Comparison of ENCODE assay signal across 22 cellular contexts in the genomic region with DNA sequence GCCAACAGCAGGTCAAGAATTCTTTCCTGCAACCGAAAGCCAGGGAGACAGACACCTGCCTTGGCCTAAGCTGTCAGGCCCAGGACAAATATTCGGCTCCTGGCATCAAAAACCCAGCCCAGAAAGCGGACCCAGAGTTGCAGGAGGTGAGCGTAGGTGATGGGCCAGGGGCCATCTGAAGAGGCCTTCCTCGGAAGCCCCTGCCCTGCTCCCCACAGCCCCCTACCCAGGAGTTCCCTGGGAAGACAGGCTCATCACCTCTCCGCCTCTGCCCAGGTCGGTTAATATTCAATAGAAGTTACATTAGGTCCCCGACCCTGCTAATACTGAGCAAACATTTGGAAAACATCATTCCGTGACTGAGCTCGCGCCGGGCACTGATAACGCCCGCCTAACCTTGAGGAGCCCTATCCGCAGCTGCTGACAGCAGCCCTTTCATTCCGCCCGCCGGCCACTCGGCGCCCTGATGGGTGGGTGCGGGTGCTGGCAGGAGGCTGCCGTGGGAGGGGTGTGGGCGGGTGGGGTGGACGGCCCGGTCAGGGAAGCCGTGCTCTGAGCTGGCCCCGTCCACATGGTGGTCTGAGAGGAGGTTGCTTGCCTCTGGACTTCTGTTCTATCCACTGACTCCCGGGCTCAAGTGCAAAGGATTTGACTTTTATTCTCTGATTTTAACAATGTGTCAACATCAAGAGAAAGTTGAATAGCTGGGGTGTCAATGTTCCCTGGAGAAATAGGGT. TPM values are rescaled to one million over a fixed set of nuclear protein-coding genes. Genes with fewer than 3 reads are reported as not detected.
"Had no signal": no experiment of that assay in that cellular context is flagged by ENCODE, and none has a peak within 500 bp of the region (broad histone marks: within the 10 kb centered on the region; RNA-seq: fewer than 3 reads in every experiment).

No MANE protein-coding gene starts in this region.

- H3K27ac ChIP-seq: cardiac muscle cell, esophagus muscularis mucosa, psoas muscle, skin epidermis, testis, upper lobe of right lung had no signal

- ATAC-seq: activated CD4-positive, alpha-beta T cell treated with anti-CD3 and anti-CD28 coated beads for 36 hours; psoas muscle; right cardiac atrium; stimulated activated effector memory CD8-positive, alpha-beta T cell treated with anti-CD3 and anti-CD28 coated beads, Interleukin-12 subunit alpha, Interleukin-12 subunit beta, amount 100 ng/mL, for 72 hours; upper lobe of right lung had no signal

- H3K27me3 ChIP-seq: cardiac muscle cell, testis had no signal

- H3K9me3 ChIP-seq: esophagus muscularis mucosa, psoas muscle, testis, upper lobe of right lung had no signal

- H3K4me3 ChIP-seq: cardiac muscle cell, esophagus muscularis mucosa, psoas muscle, skin epidermis, testis, upper lobe of right lung had no signal

- H3K4me1 ChIP-seq: esophagus muscularis mucosa, psoas muscle, upper lobe of right lung had no signal

- H3K36me3 ChIP-seq: cardiac muscle cell, esophagus muscularis mucosa, upper lobe of right lung had no signal

- DNase-seq: activated CD4-positive, alpha-beta T cell treated with anti-CD3 and anti-CD28 coated beads for 36 hours; activated CD4-positive, alpha-beta T cell treated with anti-CD3 and anti-CD28 coated beads, Interleukin-2, amount 50 U/mL, for 48 hours; activated gamma-delta T cell; amniotic stem cell; effector memory CD4-positive, alpha-beta T cell; left cardiac atrium; mammary epithelial cell; nephron progenitor cell; nucleus accumbens; psoas muscle; right cardiac atrium; stimulated activated CD4-positive, alpha-beta T cell treated with anti-CD3 and anti-CD28 coated beads, Interleukin-15, amount 100 ng/mL, for 24 hours; stimulated activated CD4-positive, alpha-beta T cell treated with anti-CD3 and anti-CD28 coated beads, Interleukin-4, amount 100 ng/mL, for 1 hour; T-helper 2 cell; testis; upper lobe of right lung had no signal

RNA-seq across cellular contexts. Expression of a gene that starts 55.7 kb away (rescaled TPM):
- total RNA-seq: activated CD4-positive, alpha-beta T cell treated with anti-CD3 and anti-CD28 coated beads for 36 hours; chondrocyte; endothelial cell of umbilical vein; left cardiac atrium; mammary epithelial cell had no signal
- polyA plus RNA-seq: cardiac muscle cell, endothelial cell of umbilical vein had no signal
